Comparison of ENCODE assay signal across 8 cellular contexts in the genomic region with DNA sequence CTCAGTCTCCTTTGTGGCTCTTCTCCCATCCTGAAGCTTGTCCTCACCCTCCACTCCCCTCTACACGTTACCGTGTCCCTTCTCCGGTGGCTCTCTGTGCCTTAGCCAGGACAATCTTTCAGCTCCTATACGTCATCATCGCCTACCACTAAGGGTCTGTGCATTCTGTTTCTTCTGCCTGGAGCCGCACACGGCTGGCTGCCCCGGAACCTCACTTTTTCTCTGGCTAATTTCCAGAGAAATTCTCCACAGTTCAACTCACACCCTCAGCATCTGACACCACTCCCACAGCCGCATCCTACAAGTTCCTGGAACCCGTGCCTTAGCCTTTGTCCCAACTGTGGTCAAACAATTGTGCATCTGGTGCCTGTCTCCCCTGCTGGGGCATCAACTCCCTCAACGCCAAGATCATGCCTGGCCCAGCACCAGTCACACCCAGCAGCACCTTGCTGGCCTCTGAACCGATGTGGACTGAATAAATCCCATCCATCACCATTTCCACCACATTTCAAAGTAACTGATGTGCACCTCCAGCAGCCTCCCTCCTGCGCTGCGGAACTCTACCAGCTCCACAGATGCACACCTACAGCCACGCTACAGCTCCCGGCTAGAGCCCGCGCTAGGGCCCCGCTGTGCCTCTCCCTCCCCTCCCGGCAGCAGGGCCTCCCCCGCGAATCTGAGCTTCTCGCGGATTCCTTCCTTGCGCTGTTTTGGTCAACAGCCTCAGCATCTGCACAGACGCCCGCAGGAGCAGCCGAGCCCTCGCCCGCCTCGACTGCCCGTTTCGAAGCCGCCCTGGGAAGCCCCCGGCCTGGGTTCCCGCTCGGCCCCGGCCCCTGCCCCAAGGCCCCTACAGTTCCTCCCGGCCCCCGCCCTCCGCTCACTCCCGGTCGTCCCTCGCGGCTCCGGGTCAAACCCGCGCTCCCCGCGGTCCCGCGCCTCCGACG. TPM values are rescaled to one million over a fixed set of nuclear protein-coding genes. Genes with fewer than 3 reads are reported as not detected.
DNase-seq lines count a peak whose midpoint lies in the region; ATAC-seq, FAIRE-seq and TF ChIP-seq lines count a peak whose summit lies in the region.

No MANE protein-coding gene starts in this region.

- no peaks in the 10 kb centered on the region for H3K36me3 ChIP-seq in CD4-positive, alpha-beta memory T cell (ENCODE audit: insufficient read depth, low read length)
- H3K36me3 ChIP-seq in iPS-20b (ENCODE audit: insufficient read depth, low read depth, low read length) (peaks cover 9% of the 10 kb centered on the region; the same call in 1 of the 2 replicates), small intestine (ENCODE audit: control insufficient read depth in 2 of 2, insufficient read depth in 2 of 2, low read length in 2 of 2) (peaks cover 0 to 2% of the 10 kb centered on the region in 2 donors)

- peak overlapping the region; percentile 88 to 95 (median 92) for H3K4me3 Mint-ChIP-seq in CD4-positive, alpha-beta memory T cell

- no peaks in the 10 kb centered on the region for H3K9me3 Mint-ChIP-seq in CD4-positive, alpha-beta memory T cell

- H3K27me3 ChIP-seq in CD4-positive, alpha-beta memory T cell (ENCODE audit: insufficient read depth, low read length), result no peaks in the 10 kb centered on the region
- H3K27me3 ChIP-seq in iPS-20b (ENCODE audit: insufficient read depth, low read length) (no peaks in the 10 kb centered on the region), small intestine (ENCODE audit: control insufficient read depth in 2 of 2, insufficient read depth in 2 of 2, low read length in 2 of 2) (no peaks in the 10 kb centered on the region)

- H3K4me3 ChIP-seq in CD4-positive, alpha-beta memory T cell (ENCODE audit: low read length in 2 of 2), result peak overlapping the region in 1 of 2 donors; percentile 65
- peak overlapping the region; percentile 83 for H3K4me3 ChIP-seq in astrocyte of the cerebellum (ENCODE audit: low read depth, low read length)
- H3K4me3 ChIP-seq in iPS-20b (ENCODE audit: low read length), result peak overlapping the region; percentile 96
- H3K4me3 ChIP-seq in small intestine (ENCODE audit: low read depth in 1 of 2, low read length in 2 of 2), result peak overlapping the region; percentile 73 to 75

- in situ Hi-C loops in SK-MEL-5 (cut with HindIII; ENCODE audit: low pct_unique_long_range_greater_than_20kb, low sequenced_read_pairs), result no loop called here
- in situ Hi-C loops in astrocyte of the cerebellum (cut with HindIII; ENCODE audit: low sequenced_read_pairs), result loop anchor here (5.0 kb wide), 1 partner anchor 48 kb away; no protein-coding TSS in a partner anchor

- H3K27ac ChIP-seq in CD4-positive, alpha-beta memory T cell (ENCODE audit: low read depth, low read length), result peak overlapping the region; percentile 57
- H3K27ac ChIP-seq in iPS-20b (ENCODE audit: low read length) (no peak overlapping the region), small intestine (ENCODE audit: low read depth in 1 of 2, low read length in 1 of 2) (peak overlapping the region; percentile 84 to 85)

- POLR2A ChIA-PET in CD4-positive, alpha-beta memory T cell (lab: Charles Lee; ENCODE audit: partially characterized antibody), result interaction anchor here (0.6 to 1.9 kb wide), 6 partner anchors 9 to 280 kb away, joined by 3 to 5 read pairs (median 4); partner anchors contain the start of gene CUL4A

- WGBS in small intestine, 3 donors, result 3 to 4% (median 3%) methylated on average over 49 to 54 of the region's 54 CpGs

- peak overlapping the region; percentile 78 to 94 (median 92) for H3K27ac Mint-ChIP-seq in CD4-positive, alpha-beta memory T cell

- H3K9ac ChIP-seq in iPS-20b (ENCODE audit: low read depth, low read length), result peak overlapping the region; percentile 84

- no peaks in the 10 kb centered on the region for H3K9me3 ChIP-seq in CD4-positive, alpha-beta memory T cell (ENCODE audit: control insufficient read depth in 1 of 2, low read length in 2 of 2)
- no peaks in the 10 kb centered on the region for H3K9me3 ChIP-seq in iPS-20b (ENCODE audit: insufficient read depth, low read depth, low read length)
- H3K9me3 ChIP-seq in small intestine (ENCODE audit: control insufficient read depth, low read depth), result no peaks in the 10 kb centered on the region

- DNase-seq in CD4-positive, alpha-beta memory T cell, result peak; percentile 17 to 47 (median 27)
- peak; percentile 8 for DNase-seq in SK-MEL-5 (ENCODE audit: low read depth, low spot score)
- DNase-seq in astrocyte of the cerebellum (ENCODE audit: low read depth), result no peak
- DNase-seq in small intestine, result peak; percentile 16
- DNase-seq in MV-4-11 (lab: John Stamatoyannopoulos, UW), result no peak

- H3K4me1 ChIP-seq in CD4-positive, alpha-beta memory T cell (ENCODE audit: insufficient read depth, low read length), result peaks cover 40% of the 10 kb centered on the region
- H3K4me1 ChIP-seq in iPS-20b (ENCODE audit: insufficient read depth, low read length), result peaks cover 17% of the 10 kb centered on the region
- H3K4me1 ChIP-seq in small intestine (ENCODE audit: control insufficient read depth in 2 of 2, insufficient read depth in 1 of 2, low read depth in 1 of 2, low read length in 1 of 2), result peaks cover 6 to 19% of the 10 kb centered on the region in 2 donors

- no peaks in the 10 kb centered on the region for H3K27me3 Mint-ChIP-seq in CD4-positive, alpha-beta memory T cell

- CTCF ChIA-PET in CD4-positive, alpha-beta memory T cell (lab: Charles Lee; ENCODE audit: partially characterized antibody), result no interaction called here

- no peak for TF ChIP-seq CTCF in astrocyte of the cerebellum (IDR thresholded peaks at IDR 0.05; ENCODE audit: low read depth, low read length, missing control alignments)

- intact Hi-C loops in CD4-positive, alpha-beta memory T cell (cut with micrococcal nuclease), result loop anchor here (2.0 kb wide), 1 partner anchor 193 kb away; the partner anchor contains the start of gene LAMP1

- H3K4me1 Mint-ChIP-seq in CD4-positive, alpha-beta memory T cell, result peaks cover 28 to 70% (median 53%) of the 10 kb centered on the region in 4 donors

- no peak for FAIRE-seq in small intestine (lab: Jason Lieb, UNC)

- ATAC-seq in GM19467 (IDR thresholded peaks at IDR 0.05; ENCODE audit: unreplicated experiment), result peak; percentile 22
- ATAC-seq in HG03571 (IDR thresholded peaks at IDR 0.05; ENCODE audit: unreplicated experiment), result peak; percentile 15

- H3K36me3 Mint-ChIP-seq in CD4-positive, alpha-beta memory T cell, result peaks cover 0 to 6% of the 10 kb centered on the region in 2 donors

RNA-seq across cellular contexts. Expression of gene DCUN1D2, which starts 0.7 kb away (rescaled TPM):
- total RNA-seq in CD4-positive, alpha-beta memory T cell, result 10 to 100 TPM; 31.9 to 34.8 TPM
- polyA plus RNA-seq in CD4-positive, alpha-beta memory T cell, result 1 to 10 TPM; 6.6 to 9.8 TPM
- total RNA-seq in SK-MEL-5 (2014; rRNA removed; shearing (Covaris generic)), result 7.8 and 9.8 TPM in 2 replicates
- polyA plus RNA-seq in SK-MEL-5 (2015; cell fraction: cytosol; rRNA removed), result 9.9 and 10.0 TPM in 2 replicates
- polyA plus RNA-seq in SK-MEL-5 (2015; cell fraction: nucleus; rRNA removed), result 26.8 and 34.4 TPM in 2 replicates
- 10 to 100 TPM in 2 of 3 donors, 1 to 10 TPM in 1; 7.3 to 19.2 (median 14.6) TPM for polyA plus RNA-seq in small intestine

RNA-seq across cellular contexts. Expression of gene ADPRHL1, which starts 36.5 kb away (rescaled TPM):
- 1 to 10 TPM; 1.3 to 1.5 TPM for total RNA-seq in CD4-positive, alpha-beta memory T cell
- under 1 TPM in 1 of 2 donors, not detected in 1; 0.09 TPM for polyA plus RNA-seq in CD4-positive, alpha-beta memory T cell
- total RNA-seq in SK-MEL-5 (2014; rRNA removed; shearing (Covaris generic)), result 0.53 and 0.80 TPM in 2 replicates
- polyA plus RNA-seq in SK-MEL-5 (2015; cell fraction: cytosol; rRNA removed), result 0.66 and 1.4 TPM in 2 replicates
- 0.19 and 1.4 TPM in 2 replicates for polyA plus RNA-seq in SK-MEL-5 (2015; cell fraction: nucleus; rRNA removed)
- 1 to 10 TPM; 3.0 to 7.2 (median 5.7) TPM for polyA plus RNA-seq in small intestine

Comparison
In these comparisons a context has a peak if more than half of its experiments do, and no peak if none do; other contexts are left out.
1. DNase-seq: peak in CD4-positive, alpha-beta memory T cell (5 of 5), SK-MEL-5 (single experiment) and small intestine (single experiment); none in astrocyte of the cerebellum (single experiment) and MV-4-11 (single experiment).